28 cellular contexts compared by ENCODE assay signal in genomic region chr16:70496513-70496912, GRCh38. TPM values are rescaled to one million over a fixed set of nuclear protein-coding genes. Genes with fewer than 3 reads are reported as not detected.
DNase-seq lines count a peak whose midpoint lies in the region; ATAC-seq and TF ChIP-seq lines count a peak whose summit lies in the region.
"Had no signal": no experiment of that assay in that cellular context is flagged by ENCODE, and none has a peak within 500 bp of the region (broad histone marks: within the 10 kb centered on the region; RNA-seq: fewer than 3 reads in every experiment).

No MANE protein-coding gene starts in this region.

- intact Hi-C loops in activated CD4-positive, alpha-beta T cell treated with anti-CD3 and anti-CD28 coated beads for 36 hours (cut with DNase I, micrococcal nuclease), result loop anchor here (1.0 to 2.0 kb wide), 2 partner anchors 20 kb away; no protein-coding TSS in a partner anchor

- H3K4me1 Mint-ChIP-seq in activated CD4-positive, alpha-beta T cell treated with anti-CD3 and anti-CD28 coated beads for 36 hours, result peaks cover 20% of the 10 kb centered on the region
- H3K4me1 Mint-ChIP-seq in activated naive CD4-positive, alpha-beta T cell treated with anti-CD3 and anti-CD28 coated beads, Interleukin-2, amount 10 ng/mL, durations not matched to agents 7 days and 5 days, result peaks cover 14% of the 10 kb centered on the region
- no peaks in the 10 kb centered on the region for H3K4me1 Mint-ChIP-seq in progenitor cell of endocrine pancreas (ENCODE audit: low read depth)
- H3K4me1 Mint-ChIP-seq: brain, memory B cell, nephron had no signal

- peaks cover 31% of the 10 kb centered on the region for H3K36me3 Mint-ChIP-seq in activated CD4-positive, alpha-beta T cell treated with anti-CD3 and anti-CD28 coated beads for 36 hours (ENCODE audit: low read depth)
- no peaks in the 10 kb centered on the region for H3K36me3 Mint-ChIP-seq in activated naive CD4-positive, alpha-beta T cell treated with anti-CD3 and anti-CD28 coated beads, Interleukin-2, amount 50 U/mL, for 72 hours
- peaks cover 56% of the 10 kb centered on the region for H3K36me3 Mint-ChIP-seq in activated naive CD4-positive, alpha-beta T cell treated with anti-CD3 and anti-CD28 coated beads, Interleukin-2, amount 10 ng/mL, durations not matched to agents 7 days and 5 days
- H3K36me3 Mint-ChIP-seq in progenitor cell of endocrine pancreas (ENCODE audit: insufficient read depth), result peaks cover 9% of the 10 kb centered on the region

- peak; percentile 52 for DNase-seq in activated CD4-positive, alpha-beta T cell treated with anti-CD3 and anti-CD28 coated beads for 36 hours
- no peak for DNase-seq in activated CD4-positive, alpha-beta T cell treated with anti-CD3 and anti-CD28 coated beads, Interleukin-2, amount 50 U/mL, for 1 hour
- no peak for DNase-seq in activated naive CD4-positive, alpha-beta T cell treated with anti-CD3 and anti-CD28 coated beads, Interleukin-2, amount 50 U/mL, for 72 hours (ENCODE audit: low spot score in 2 of 2)
- no peak for DNase-seq in activated naive CD4-positive, alpha-beta T cell treated with anti-CD3 and anti-CD28 coated beads, Interleukin-2, amount 10 ng/mL, durations not matched to agents 7 days and 5 days
- no peak for DNase-seq in stimulated activated naive CD8-positive, alpha-beta T cell treated with anti-CD3 and anti-CD28 coated beads, Interleukin-15, Interleukin-2, amounts not matched to agents 100 U/mL and 50 U/mL, for 24 hours
- DNase-seq in progenitor cell of endocrine pancreas (ENCODE audit: low spot score, unreplicated experiment) (no peak), NCI-H1436 (lab: John Stamatoyannopoulos, UW) (no peak)
- DNase-seq: 8988T; activated CD4-positive, alpha-beta T cell treated with anti-CD3 and anti-CD28 coated beads for 1 hour; activated CD8-positive, alpha-beta memory T cell treated with anti-CD3 and anti-CD28 coated beads, Interleukin-2, amount 50 U/mL, for 4 hours; activated gamma-delta T cell; amniotic stem cell; COR-L47; IMR-90; MV-4-11; NCI-H146; NCI-H748 treated with DMSO at 0.1 percent for 48 hours; Right ventricle myocardium superior; T-helper 17 cell had no signal

- TF ChIP-seq CTCF in progenitor cell of endocrine pancreas (IDR thresholded peaks at IDR 0.05; ENCODE audit: unreplicated experiment), result no peak

- H3K27me3 Mint-ChIP-seq in activated CD4-positive, alpha-beta T cell treated with anti-CD3 and anti-CD28 coated beads for 36 hours, result no peaks in the 10 kb centered on the region
- H3K27me3 Mint-ChIP-seq in activated naive CD4-positive, alpha-beta T cell treated with anti-CD3 and anti-CD28 coated beads, Interleukin-2, amount 10 ng/mL, durations not matched to agents 7 days and 5 days, result no peaks in the 10 kb centered on the region
- H3K27me3 Mint-ChIP-seq in progenitor cell of endocrine pancreas, result no peaks in the 10 kb centered on the region
- H3K27me3 Mint-ChIP-seq: brain, memory B cell, T-helper 17 cell, type B pancreatic cell had no signal

- H3K4me3 Mint-ChIP-seq in activated CD4-positive, alpha-beta T cell treated with anti-CD3 and anti-CD28 coated beads for 36 hours, result no peak overlapping the region
- H3K4me3 Mint-ChIP-seq in activated naive CD4-positive, alpha-beta T cell treated with anti-CD3 and anti-CD28 coated beads, Interleukin-2, amount 10 ng/mL, durations not matched to agents 7 days and 5 days, result no peak overlapping the region
- no peak overlapping the region for H3K4me3 Mint-ChIP-seq in progenitor cell of endocrine pancreas (ENCODE audit: low read depth)
- H3K4me3 Mint-ChIP-seq: brain, memory B cell, nephron, T-helper 17 cell, type B pancreatic cell had no signal

- ATAC-seq in activated CD4-positive, alpha-beta T cell treated with anti-CD3 and anti-CD28 coated beads for 36 hours, result peak; percentile 85
- ATAC-seq in activated naive CD4-positive, alpha-beta T cell treated with anti-CD3 and anti-CD28 coated beads, Interleukin-2, amount 50 U/mL, for 72 hours, result peak; percentile 69 to 82
- ATAC-seq in HG03045 (IDR thresholded peaks at IDR 0.05; ENCODE audit: unreplicated experiment), result peak; percentile 59
- ATAC-seq in stimulated activated naive CD8-positive, alpha-beta T cell treated with anti-CD3 and anti-CD28 coated beads, Interleukin-15, Interleukin-2, amounts not matched to agents 100 U/mL and 50 U/mL, for 24 hours, result peak; percentile 75
- ATAC-seq: esophagus mucosa, HCT116, left lobe of liver, Panc1, T-helper 17 cell had no signal

- no peaks in the 10 kb centered on the region for H3K9me3 Mint-ChIP-seq in activated CD4-positive, alpha-beta T cell treated with anti-CD3 and anti-CD28 coated beads for 36 hours (ENCODE audit: low read depth)
- no peaks in the 10 kb centered on the region for H3K9me3 Mint-ChIP-seq in activated naive CD4-positive, alpha-beta T cell treated with anti-CD3 and anti-CD28 coated beads, Interleukin-2, amount 50 U/mL, for 72 hours
- no peaks in the 10 kb centered on the region for H3K9me3 Mint-ChIP-seq in activated naive CD4-positive, alpha-beta T cell treated with anti-CD3 and anti-CD28 coated beads, Interleukin-2, amount 10 ng/mL, durations not matched to agents 7 days and 5 days
- H3K9me3 Mint-ChIP-seq in progenitor cell of endocrine pancreas (ENCODE audit: low read depth), result no peaks in the 10 kb centered on the region
- H3K9me3 Mint-ChIP-seq: brain, memory B cell, nephron, type B pancreatic cell had no signal

- CTCF ChIA-PET in activated CD4-positive, alpha-beta T cell treated with anti-CD3 and anti-CD28 coated beads for 36 hours (lab: Charles Lee), result interaction anchor here (0.6 to 1.4 kb wide), 9 partner anchors 12 to 208 kb away, joined by 3 to 4 read pairs (median 3); no protein-coding TSS in a partner anchor
- CTCF ChIA-PET in activated naive CD4-positive, alpha-beta T cell treated with anti-CD3 and anti-CD28 coated beads, Interleukin-2, amount 10 ng/mL, durations not matched to agents 7 days and 5 days (lab: Charles Lee), result interaction anchor here (0.5 to 1.5 kb wide), 4 partner anchors 9 to 132 kb away, joined by 3 to 4 read pairs (median 3); no protein-coding TSS in a partner anchor

- POLR2A ChIA-PET in activated CD4-positive, alpha-beta T cell treated with anti-CD3 and anti-CD28 coated beads for 36 hours (lab: Charles Lee), result no interaction called here

- no peak overlapping the region for H3K27ac Mint-ChIP-seq in activated CD4-positive, alpha-beta T cell treated with anti-CD3 and anti-CD28 coated beads for 36 hours
- H3K27ac Mint-ChIP-seq in activated naive CD4-positive, alpha-beta T cell treated with anti-CD3 and anti-CD28 coated beads, Interleukin-2, amount 50 U/mL, for 72 hours, result peak overlapping the region in 1 of 2 donors; percentile 20
- no peak overlapping the region for H3K27ac Mint-ChIP-seq in activated naive CD4-positive, alpha-beta T cell treated with anti-CD3 and anti-CD28 coated beads, Interleukin-2, amount 10 ng/mL, durations not matched to agents 7 days and 5 days
- no peak overlapping the region for H3K27ac Mint-ChIP-seq in progenitor cell of endocrine pancreas
- H3K27ac Mint-ChIP-seq: memory B cell, nephron, T-helper 17 cell, type B pancreatic cell had no signal

RNA-seq across cellular contexts. Expression of gene COG4, which starts 26.8 kb away (rescaled TPM):
- total RNA-seq in activated CD4-positive, alpha-beta T cell treated with anti-CD3 and anti-CD28 coated beads for 36 hours, result 10 to 100 TPM; 33.5 to 37.6 TPM
- 10 to 100 TPM; 37.5 to 41.2 TPM for total RNA-seq in activated naive CD4-positive, alpha-beta T cell treated with anti-CD3 and anti-CD28 coated beads, Interleukin-2, amount 50 U/mL, for 72 hours
- total RNA-seq in progenitor cell of endocrine pancreas, result 75.9 and 76.0 TPM in 2 replicates

RNA-seq across cellular contexts. Expression of gene SF3B3, which starts 27.1 kb away (rescaled TPM):
- 100 to 1,000 TPM; 533 to 545 TPM for total RNA-seq in activated CD4-positive, alpha-beta T cell treated with anti-CD3 and anti-CD28 coated beads for 36 hours
- 100 to 1,000 TPM; 308 to 543 TPM for total RNA-seq in activated naive CD4-positive, alpha-beta T cell treated with anti-CD3 and anti-CD28 coated beads, Interleukin-2, amount 50 U/mL, for 72 hours
- 379 and 387 TPM in 2 replicates for total RNA-seq in progenitor cell of endocrine pancreas

RNA-seq across cellular contexts. Expression of gene FCSK, which starts 42.1 kb away (rescaled TPM):
- total RNA-seq in activated CD4-positive, alpha-beta T cell treated with anti-CD3 and anti-CD28 coated beads for 36 hours, result 10 to 100 TPM; 10.3 to 13.4 TPM
- 10 to 100 TPM in 1 of 2 donors, 1 to 10 TPM in 1; 6.1 to 16.6 TPM for total RNA-seq in activated naive CD4-positive, alpha-beta T cell treated with anti-CD3 and anti-CD28 coated beads, Interleukin-2, amount 50 U/mL, for 72 hours
- 18.8 and 21.1 TPM in 2 replicates for total RNA-seq in progenitor cell of endocrine pancreas

RNA-seq across cellular contexts. Expression of gene ST3GAL2, which starts 57.6 kb away (rescaled TPM):
- total RNA-seq in activated CD4-positive, alpha-beta T cell treated with anti-CD3 and anti-CD28 coated beads for 36 hours, result 10 to 100 TPM; 14.8 to 16.6 TPM
- total RNA-seq in activated naive CD4-positive, alpha-beta T cell treated with anti-CD3 and anti-CD28 coated beads, Interleukin-2, amount 50 U/mL, for 72 hours, result 10 to 100 TPM; 13.9 to 18.2 TPM
- 29.2 and 37.8 TPM in 2 replicates for total RNA-seq in progenitor cell of endocrine pancreas
